In genomic region chr15:85412956-85413854, GRCh38 we compare ENCODE assay signal across 8 cellular contexts. TPM values are rescaled to one million over a fixed set of nuclear protein-coding genes. Genes with fewer than 3 reads are reported as not detected.
DNase-seq lines count a peak whose midpoint lies in the region; ATAC-seq and TF ChIP-seq lines count a peak whose summit lies in the region.

No MANE protein-coding gene starts in this region.

- no peaks in the 10 kb centered on the region for H3F3A ChIP-seq in OCI-LY1 (ENCODE audit: insufficient read depth, low read length)

- H3K36me3 ChIP-seq in ACC112 (ENCODE audit: insufficient read depth, low read length) (no peaks in the 10 kb centered on the region), OCI-LY1 (ENCODE audit: insufficient read depth, low read length) (peaks cover 2% of the 10 kb centered on the region; the same call in 1 of the 2 replicates), uterus (no peaks in the 10 kb centered on the region)

- H4K20me1 ChIP-seq in OCI-LY1 (ENCODE audit: insufficient read depth, low read length): no peaks in the 10 kb centered on the region

- H3K4me2 ChIP-seq in OCI-LY1 (ENCODE audit: low read length): peak overlapping the region; percentile 61

- H3K4me3 ChIP-seq in ACC112 (ENCODE audit: low read depth, low read length) (peak overlapping the region; percentile 66), OCI-LY1 (ENCODE audit: low read depth, low read length, poor library complexity, severe bottlenecking) (peak overlapping the region; percentile 34), foreskin fibroblast (ENCODE audit: low read depth in 1 of 2, low read length in 2 of 2) (peak overlapping the region; percentile 1 to 35), uterus (no peak overlapping the region)

- H3K79me2 ChIP-seq in ACC112 (ENCODE audit: control insufficient read depth, insufficient read depth, low read length, unreplicated experiment) (peaks cover 81% of the 10 kb centered on the region), OCI-LY1 (ENCODE audit: insufficient read depth, low read length) (peaks cover 53% of the 10 kb centered on the region)

- H3K27me3 ChIP-seq in ACC112 (ENCODE audit: insufficient read depth, low read length): no peaks in the 10 kb centered on the region
- no peaks in the 10 kb centered on the region for H3K27me3 ChIP-seq in OCI-LY1 (ENCODE audit: insufficient read depth, low read length)
- no peaks in the 10 kb centered on the region for H3K27me3 ChIP-seq in uterus

- H3K4me1 ChIP-seq in ACC112 (ENCODE audit: control insufficient read depth, insufficient read depth, low read length, unreplicated experiment): peaks cover 55% of the 10 kb centered on the region
- H3K4me1 ChIP-seq in OCI-LY1 (ENCODE audit: insufficient read depth, low read length, severe bottlenecking): peaks cover 67% of the 10 kb centered on the region
- H3K4me1 ChIP-seq in uterus: peaks cover 0 to 10% of the 10 kb centered on the region in 2 donors

- H2AFZ ChIP-seq in ACC112 (ENCODE audit: low read length, unreplicated experiment) (peak overlapping the region; percentile 16), OCI-LY1 (ENCODE audit: low read length) (no peak overlapping the region)

- H3K9me3 ChIP-seq in OCI-LY1 (ENCODE audit: low read length): no peaks in the 10 kb centered on the region
- no peaks in the 10 kb centered on the region for H3K9me3 ChIP-seq in uterus

- peak overlapping the region; percentile 73 for H3K27ac Mint-ChIP-seq in progenitor cell of endocrine pancreas

- H3K9me3 Mint-ChIP-seq in progenitor cell of endocrine pancreas (ENCODE audit: low read depth): peaks cover 8% of the 10 kb centered on the region

- intact Hi-C loops in uterus (cut with DNase I; ENCODE audit: low total_unique reads): no loop called here

- H3K27me3 Mint-ChIP-seq in progenitor cell of endocrine pancreas: no peaks in the 10 kb centered on the region

- H3K4me1 Mint-ChIP-seq in progenitor cell of endocrine pancreas (ENCODE audit: low read depth): peaks cover 44% of the 10 kb centered on the region

- peak overlapping the region; percentile 96 for H3K27ac ChIP-seq in ACC112 (ENCODE audit: low read depth, low read length)
- peak overlapping the region; percentile 66 for H3K27ac ChIP-seq in OCI-LY1 (ENCODE audit: low read depth, low read length, poor library complexity, severe bottlenecking)
- peak overlapping the region; percentile 40 to 57 for H3K27ac ChIP-seq in uterus

- H3K9me2 ChIP-seq in OCI-LY1 (ENCODE audit: low read depth, low read length): no peaks in the 10 kb centered on the region

- no peak for TF ChIP-seq POLR2A in uterus (IDR thresholded peaks at IDR 0.05)

- DNase-seq in activated T-cell treated with anti-CD3 and anti-CD28 coated beads for 48 hours (ENCODE audit: low read depth) (peak; percentile 64), foreskin fibroblast (peak; percentile 88 to 94), progenitor cell of endocrine pancreas (ENCODE audit: low spot score, unreplicated experiment) (no peak), uterus (peak; percentile 41 to 63)

- no peak overlapping the region for H3K4me3 Mint-ChIP-seq in progenitor cell of endocrine pancreas (ENCODE audit: low read depth)

- H3K9ac ChIP-seq in OCI-LY1 (ENCODE audit: low read length): peak overlapping the region; percentile 19; the same call in 1 of the 2 replicates

- 0 out of 2 replicates have a peak, but pooled peaks have one; percentile 10 for TF ChIP-seq CTCF in OCI-LY1 (IDR thresholded peaks at IDR 0.05; ENCODE audit: low read length)
- no peak for TF ChIP-seq CTCF in foreskin fibroblast (IDR thresholded peaks at IDR 0.05; ENCODE audit: low read depth, low read length)
- no peak for TF ChIP-seq CTCF in progenitor cell of endocrine pancreas (IDR thresholded peaks at IDR 0.05; ENCODE audit: unreplicated experiment)
- no peak for TF ChIP-seq CTCF in uterus (IDR thresholded peaks at IDR 0.05)

- peak; percentile 97 for ATAC-seq in GM18868 (IDR thresholded peaks at IDR 0.05; ENCODE audit: unreplicated experiment)
- peak; percentile 97 for ATAC-seq in HG03066 (IDR thresholded peaks at IDR 0.05; ENCODE audit: low read depth, unreplicated experiment)

- H3K36me3 Mint-ChIP-seq in progenitor cell of endocrine pancreas (ENCODE audit: insufficient read depth): peaks cover 14% of the 10 kb centered on the region

RNA-seq across cellular contexts. Expression of gene AKAP13, which starts 32.8 kb away (rescaled TPM):
- 114 and 119 TPM in 2 replicates for total RNA-seq in progenitor cell of endocrine pancreas
- total RNA-seq in uterus: 100 to 1,000 TPM; 128 to 460 (median 243) TPM

Comparison
In these comparisons a context has a peak if more than half of its experiments do, and no peak if none do; other contexts are left out.
1. H3K4me3 ChIP-seq: peak in ACC112 (single experiment), OCI-LY1 (single experiment) and foreskin fibroblast (2 of 2); none in uterus (0 of 2).
2. Peak in every context shown above with its lines, with median percentiles within 50 percentile points of each other: H3K27ac ChIP-seq.